ENCODE assay signal across 1 cellular context in the genomic region with DNA sequence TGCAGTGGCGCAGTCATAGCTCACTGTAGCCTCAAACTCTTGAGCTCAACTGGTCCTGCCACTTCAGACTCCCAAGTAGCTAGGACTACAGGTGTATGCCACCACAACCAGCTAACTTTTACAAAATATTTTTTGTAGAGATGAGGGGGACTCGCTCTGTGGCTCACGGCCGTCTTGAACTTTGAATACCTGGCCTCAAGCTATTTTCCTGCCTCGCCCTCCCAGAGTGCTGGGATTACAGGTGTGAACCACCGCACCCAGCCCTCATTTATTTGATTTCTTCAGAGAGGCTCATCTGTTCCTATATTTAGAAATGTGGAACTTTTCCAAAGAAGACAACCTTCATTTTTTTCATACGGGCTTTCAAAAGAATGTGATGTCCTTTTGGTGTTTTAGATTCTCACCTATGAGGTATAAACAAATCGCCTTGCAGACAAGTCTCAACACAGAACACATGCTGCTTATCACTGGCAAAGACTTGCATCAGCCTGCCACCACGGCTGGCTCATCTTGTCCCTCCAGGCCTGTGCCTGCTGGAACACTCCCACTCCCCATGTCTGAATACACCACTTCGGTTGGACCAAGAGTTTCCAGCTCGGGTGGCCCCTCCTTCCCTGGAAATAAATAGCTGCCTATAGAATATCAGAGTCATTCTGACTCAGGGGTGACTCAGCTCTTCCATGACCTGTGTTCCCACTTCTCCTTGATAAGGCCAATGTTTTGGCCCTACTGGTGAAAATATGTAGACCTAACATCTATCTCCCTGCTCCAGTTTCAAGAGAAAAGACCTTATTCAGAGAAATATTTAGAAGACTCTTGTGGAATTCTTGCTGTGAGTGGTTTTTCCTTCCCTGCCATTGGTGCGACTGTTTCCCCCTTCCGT.
A peak's percentile ranks its signal among the peaks of the same experiment; 100 is the strongest.
TF ChIP-seq lines count a peak whose summit lies in the region.

No MANE protein-coding gene starts in this region.

TF ChIP-seq in K562, 482 proteins besides CTCF, POLR2A, EP300 and RAD21 (continued from another document and continues in another):
- peak in 1 of 2 experiments; percentile 61; a peak in 1 of 4 replicates for TF ChIP-seq FOXA3 (CRISPR knock-in tag; conservative IDR thresholded peaks at IDR 0.05 in 1 of 2, IDR thresholded peaks at IDR 0.05 in 1 of 2)
- no peak for TF ChIP-seq SUPT5H (IDR thresholded peaks at IDR 0.05)
- peak; percentile 92 for TF ChIP-seq TEAD4 (IDR thresholded peaks at IDR 0.05; ENCODE audit: low read length)
- no peak for TF ChIP-seq TEAD4 (CRISPR knock-in tag; IDR thresholded peaks at IDR 0.05; ENCODE audit: borderline replicate concordance)
- TF ChIP-seq, protein P1, sequence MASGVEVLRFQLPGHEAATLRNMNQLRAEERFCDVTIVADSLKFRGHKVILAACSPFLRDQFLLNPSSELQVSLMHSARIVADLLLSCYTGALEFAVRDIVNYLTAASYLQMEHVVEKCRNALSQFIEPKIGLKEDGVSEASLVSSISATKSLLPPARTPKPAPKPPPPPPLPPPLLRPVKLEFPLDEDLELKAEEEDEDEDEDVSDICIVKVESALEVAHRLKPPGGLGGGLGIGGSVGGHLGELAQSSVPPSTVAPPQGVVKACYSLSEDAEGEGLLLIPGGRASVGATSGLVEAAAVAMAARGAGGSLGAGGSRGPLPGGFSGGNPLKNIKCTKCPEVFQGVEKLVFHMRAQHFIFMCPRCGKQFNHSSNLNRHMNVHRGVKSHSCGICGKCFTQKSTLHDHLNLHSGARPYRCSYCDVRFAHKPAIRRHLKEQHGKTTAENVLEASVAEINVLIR (CRISPR knock-in tag; IDR thresholded peaks at IDR 0.05), result peak; percentile 62
- peak; percentile 14; the same call in 1 of the 2 replicates for TF ChIP-seq ERF (CRISPR knock-in tag; IDR thresholded peaks at IDR 0.05)
- 0 out of 2 replicates have a peak, but pooled peaks have one; percentile 67 for TF ChIP-seq GTF2F1 (IDR thresholded peaks at IDR 0.05; ENCODE audit: low read depth, low read length)
- peak; percentile 58; the same call in 1 of the 2 replicates for TF ChIP-seq BCL6 (CRISPR knock-in tag; IDR thresholded peaks at IDR 0.05)
- peak; percentile 87 to 90 for TF ChIP-seq TBL1XR1 (IDR thresholded peaks at IDR 0.05; ENCODE audit: low read length in 2 of 2)
- TF ChIP-seq SAFB (IDR thresholded peaks at IDR 0.05; ENCODE audit: borderline replicate concordance, low read depth, low read length), result no peak
- TF ChIP-seq, protein P2, sequence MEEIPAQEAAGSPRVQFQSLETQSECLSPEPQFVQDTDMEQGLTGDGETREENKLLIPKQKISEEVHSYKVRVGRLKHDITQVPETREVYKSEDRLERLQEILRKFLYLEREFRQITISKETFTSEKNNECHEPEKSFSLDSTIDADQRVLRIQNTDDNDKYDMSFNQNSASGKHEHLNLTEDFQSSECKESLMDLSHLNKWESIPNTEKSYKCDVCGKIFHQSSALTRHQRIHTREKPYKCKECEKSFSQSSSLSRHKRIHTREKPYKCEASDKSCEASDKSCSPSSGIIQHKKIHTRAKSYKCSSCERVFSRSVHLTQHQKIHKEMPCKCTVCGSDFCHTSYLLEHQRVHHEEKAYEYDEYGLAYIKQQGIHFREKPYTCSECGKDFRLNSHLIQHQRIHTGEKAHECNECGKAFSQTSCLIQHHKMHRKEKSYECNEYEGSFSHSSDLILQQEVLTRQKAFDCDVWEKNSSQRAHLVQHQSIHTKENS (CRISPR knock-in tag; IDR thresholded peaks at IDR 0.05), result no peak
- TF ChIP-seq PHF21A (IDR thresholded peaks at IDR 0.05; ENCODE audit: borderline replicate concordance, low read depth), result no peak
- peak; percentile 100 for TF ChIP-seq FOSL1 (tag; conservative IDR thresholded peaks at IDR 0.05)
- TF ChIP-seq HDGF (IDR thresholded peaks at IDR 0.05), result no peak
- TF ChIP-seq NELFE (IDR thresholded peaks at IDR 0.05; ENCODE audit: insufficient read depth, insufficient read length), result no peak
- no peak for TF ChIP-seq TCFL5 (CRISPR knock-in tag; conservative IDR thresholded peaks at IDR 0.05)
- peak; percentile 67; the same call in 1 of the 2 replicates for TF ChIP-seq PYGO2 (tag; IDR thresholded peaks at IDR 0.05)
- TF ChIP-seq KAT8 (IDR thresholded peaks at IDR 0.05; ENCODE audit: low read depth), result no peak
- TF ChIP-seq, protein P3, sequence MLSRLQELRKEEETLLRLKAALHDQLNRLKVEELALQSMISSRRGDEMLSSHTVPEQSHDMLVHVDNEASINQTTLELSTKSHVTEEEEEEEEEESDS (CRISPR knock-in tag; IDR thresholded peaks at IDR 0.05), result no peak
- no peak; the same call in 1 of the 2 replicates for TF ChIP-seq ZNF436 (CRISPR knock-in tag; IDR thresholded peaks at IDR 0.05)
- peak; percentile 63; the same call in 1 of the 2 replicates for TF ChIP-seq ZFP1 (CRISPR knock-in tag; IDR thresholded peaks at IDR 0.05)
- TF ChIP-seq, protein P4, sequence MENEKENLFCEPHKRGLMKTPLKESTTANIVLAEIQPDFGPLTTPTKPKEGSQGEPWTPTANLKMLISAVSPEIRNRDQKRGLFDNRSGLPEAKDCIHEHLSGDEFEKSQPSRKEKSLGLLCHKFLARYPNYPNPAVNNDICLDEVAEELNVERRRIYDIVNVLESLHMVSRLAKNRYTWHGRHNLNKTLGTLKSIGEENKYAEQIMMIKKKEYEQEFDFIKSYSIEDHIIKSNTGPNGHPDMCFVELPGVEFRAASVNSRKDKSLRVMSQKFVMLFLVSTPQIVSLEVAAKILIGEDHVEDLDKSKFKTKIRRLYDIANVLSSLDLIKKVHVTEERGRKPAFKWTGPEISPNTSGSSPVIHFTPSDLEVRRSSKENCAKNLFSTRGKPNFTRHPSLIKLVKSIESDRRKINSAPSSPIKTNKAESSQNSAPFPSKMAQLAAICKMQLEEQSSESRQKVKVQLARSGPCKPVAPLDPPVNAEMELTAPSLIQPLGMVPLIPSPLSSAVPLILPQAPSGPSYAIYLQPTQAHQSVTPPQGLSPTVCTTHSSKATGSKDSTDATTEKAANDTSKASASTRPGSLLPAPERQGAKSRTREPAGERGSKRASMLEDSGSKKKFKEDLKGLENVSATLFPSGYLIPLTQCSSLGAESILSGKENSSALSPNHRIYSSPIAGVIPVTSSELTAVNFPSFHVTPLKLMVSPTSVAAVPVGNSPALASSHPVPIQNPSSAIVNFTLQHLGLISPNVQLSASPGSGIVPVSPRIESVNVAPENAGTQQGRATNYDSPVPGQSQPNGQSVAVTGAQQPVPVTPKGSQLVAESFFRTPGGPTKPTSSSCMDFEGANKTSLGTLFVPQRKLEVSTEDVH (IDR thresholded peaks at IDR 0.05; ENCODE audit: low read depth, partially characterized antibody), result no peak
- no peak for TF ChIP-seq STAT5B (CRISPR knock-in tag; IDR thresholded peaks at IDR 0.05)
- no peak for TF ChIP-seq NONO (IDR thresholded peaks at IDR 0.05; ENCODE audit: low read depth in 2 of 2, low read length in 1 of 2)
- TF ChIP-seq, protein P5, sequence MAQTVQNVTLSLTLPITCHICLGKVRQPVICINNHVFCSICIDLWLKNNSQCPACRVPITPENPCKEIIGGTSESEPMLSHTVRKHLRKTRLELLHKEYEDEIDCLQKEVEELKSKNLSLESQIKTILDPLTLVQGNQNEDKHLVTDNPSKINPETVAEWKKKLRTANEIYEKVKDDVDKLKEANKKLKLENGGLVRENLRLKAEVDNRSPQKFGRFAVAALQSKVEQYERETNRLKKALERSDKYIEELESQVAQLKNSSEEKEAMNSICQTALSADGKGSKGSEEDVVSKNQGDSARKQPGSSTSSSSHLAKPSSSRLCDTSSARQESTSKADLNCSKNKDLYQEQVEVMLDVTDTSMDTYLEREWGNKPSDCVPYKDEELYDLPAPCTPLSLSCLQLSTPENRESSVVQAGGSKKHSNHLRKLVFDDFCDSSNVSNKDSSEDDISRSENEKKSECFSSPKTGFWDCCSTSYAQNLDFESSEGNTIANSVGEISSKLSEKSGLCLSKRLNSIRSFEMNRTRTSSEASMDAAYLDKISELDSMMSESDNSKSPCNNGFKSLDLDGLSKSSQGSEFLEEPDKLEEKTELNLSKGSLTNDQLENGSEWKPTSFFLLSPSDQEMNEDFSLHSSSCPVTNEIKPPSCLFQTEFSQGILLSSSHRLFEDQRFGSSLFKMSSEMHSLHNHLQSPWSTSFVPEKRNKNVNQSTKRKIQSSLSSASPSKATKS (CRISPR knock-in tag; IDR thresholded peaks at IDR 0.05), result peak; percentile 81; the same call in 1 of the 2 replicates
- TF ChIP-seq ELF1 (tag; IDR thresholded peaks at IDR 0.05), result no peak
- peak; percentile 100 for TF ChIP-seq JUN (IDR thresholded peaks at IDR 0.05; ENCODE audit: borderline replicate concordance, low read depth, low read length)
- TF ChIP-seq JUN (CRISPR knock-in tag; IDR thresholded peaks at IDR 0.05; ENCODE audit: borderline replicate concordance), result peak; percentile 95; the same call in 1 of the 2 replicates
- TF ChIP-seq DNMT1 (IDR thresholded peaks at IDR 0.05), result no peak
- no peak for TF ChIP-seq ZNF212 (CRISPR knock-in tag; IDR thresholded peaks at IDR 0.05)
- TF ChIP-seq ZNF165 (CRISPR knock-in tag; IDR thresholded peaks at IDR 0.05; ENCODE audit: borderline replicate concordance), result 0 out of 2 replicates have a peak, but pooled peaks have one; percentile 65
- TF ChIP-seq, protein P6, sequence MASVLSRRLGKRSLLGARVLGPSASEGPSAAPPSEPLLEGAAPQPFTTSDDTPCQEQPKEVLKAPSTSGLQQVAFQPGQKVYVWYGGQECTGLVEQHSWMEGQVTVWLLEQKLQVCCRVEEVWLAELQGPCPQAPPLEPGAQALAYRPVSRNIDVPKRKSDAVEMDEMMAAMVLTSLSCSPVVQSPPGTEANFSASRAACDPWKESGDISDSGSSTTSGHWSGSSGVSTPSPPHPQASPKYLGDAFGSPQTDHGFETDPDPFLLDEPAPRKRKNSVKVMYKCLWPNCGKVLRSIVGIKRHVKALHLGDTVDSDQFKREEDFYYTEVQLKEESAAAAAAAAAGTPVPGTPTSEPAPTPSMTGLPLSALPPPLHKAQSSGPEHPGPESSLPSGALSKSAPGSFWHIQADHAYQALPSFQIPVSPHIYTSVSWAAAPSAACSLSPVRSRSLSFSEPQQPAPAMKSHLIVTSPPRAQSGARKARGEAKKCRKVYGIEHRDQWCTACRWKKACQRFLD (CRISPR knock-in tag; IDR thresholded peaks at IDR 0.05), result no peak
- TF ChIP-seq SMARCC2 (IDR thresholded peaks at IDR 0.05; ENCODE audit: low read depth), result no peak
- peak; percentile 94 for TF ChIP-seq JUNB (CRISPR knock-in tag; conservative IDR thresholded peaks at IDR 0.05)
- no peak for TF ChIP-seq FUS (optimal IDR thresholded peaks at IDR 0.05; ENCODE audit: low read depth, low read length)
- TF ChIP-seq ZNF785 (CRISPR knock-in tag; IDR thresholded peaks at IDR 0.05), result no peak
- TF ChIP-seq RFX7 (CRISPR knock-in tag; IDR thresholded peaks at IDR 0.05), result 0 out of 2 replicates have a peak, but pooled peaks have one; percentile 43
- TF ChIP-seq ZNF507 (tag; conservative IDR thresholded peaks at IDR 0.05), result 0 out of 2 replicates have a peak, but pooled peaks have one; percentile 10
- TF ChIP-seq, protein P7, sequence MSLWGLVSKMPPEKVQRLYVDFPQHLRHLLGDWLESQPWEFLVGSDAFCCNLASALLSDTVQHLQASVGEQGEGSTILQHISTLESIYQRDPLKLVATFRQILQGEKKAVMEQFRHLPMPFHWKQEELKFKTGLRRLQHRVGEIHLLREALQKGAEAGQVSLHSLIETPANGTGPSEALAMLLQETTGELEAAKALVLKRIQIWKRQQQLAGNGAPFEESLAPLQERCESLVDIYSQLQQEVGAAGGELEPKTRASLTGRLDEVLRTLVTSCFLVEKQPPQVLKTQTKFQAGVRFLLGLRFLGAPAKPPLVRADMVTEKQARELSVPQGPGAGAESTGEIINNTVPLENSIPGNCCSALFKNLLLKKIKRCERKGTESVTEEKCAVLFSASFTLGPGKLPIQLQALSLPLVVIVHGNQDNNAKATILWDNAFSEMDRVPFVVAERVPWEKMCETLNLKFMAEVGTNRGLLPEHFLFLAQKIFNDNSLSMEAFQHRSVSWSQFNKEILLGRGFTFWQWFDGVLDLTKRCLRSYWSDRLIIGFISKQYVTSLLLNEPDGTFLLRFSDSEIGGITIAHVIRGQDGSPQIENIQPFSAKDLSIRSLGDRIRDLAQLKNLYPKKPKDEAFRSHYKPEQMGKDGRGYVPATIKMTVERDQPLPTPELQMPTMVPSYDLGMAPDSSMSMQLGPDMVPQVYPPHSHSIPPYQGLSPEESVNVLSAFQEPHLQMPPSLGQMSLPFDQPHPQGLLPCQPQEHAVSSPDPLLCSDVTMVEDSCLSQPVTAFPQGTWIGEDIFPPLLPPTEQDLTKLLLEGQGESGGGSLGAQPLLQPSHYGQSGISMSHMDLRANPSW (CRISPR knock-in tag; IDR thresholded peaks at IDR 0.05), result no peak
- TF ChIP-seq, protein P8, sequence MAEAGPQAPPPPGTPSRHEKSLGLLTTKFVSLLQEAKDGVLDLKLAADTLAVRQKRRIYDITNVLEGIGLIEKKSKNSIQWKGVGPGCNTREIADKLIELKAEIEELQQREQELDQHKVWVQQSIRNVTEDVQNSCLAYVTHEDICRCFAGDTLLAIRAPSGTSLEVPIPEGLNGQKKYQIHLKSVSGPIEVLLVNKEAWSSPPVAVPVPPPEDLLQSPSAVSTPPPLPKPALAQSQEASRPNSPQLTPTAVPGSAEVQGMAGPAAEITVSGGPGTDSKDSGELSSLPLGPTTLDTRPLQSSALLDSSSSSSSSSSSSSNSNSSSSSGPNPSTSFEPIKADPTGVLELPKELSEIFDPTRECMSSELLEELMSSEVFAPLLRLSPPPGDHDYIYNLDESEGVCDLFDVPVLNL (CRISPR knock-in tag; IDR thresholded peaks at IDR 0.05; ENCODE audit: low read depth), result no peak
- no peak for TF ChIP-seq ZNF232 (CRISPR knock-in tag; IDR thresholded peaks at IDR 0.05)
- TF ChIP-seq, protein P9, sequence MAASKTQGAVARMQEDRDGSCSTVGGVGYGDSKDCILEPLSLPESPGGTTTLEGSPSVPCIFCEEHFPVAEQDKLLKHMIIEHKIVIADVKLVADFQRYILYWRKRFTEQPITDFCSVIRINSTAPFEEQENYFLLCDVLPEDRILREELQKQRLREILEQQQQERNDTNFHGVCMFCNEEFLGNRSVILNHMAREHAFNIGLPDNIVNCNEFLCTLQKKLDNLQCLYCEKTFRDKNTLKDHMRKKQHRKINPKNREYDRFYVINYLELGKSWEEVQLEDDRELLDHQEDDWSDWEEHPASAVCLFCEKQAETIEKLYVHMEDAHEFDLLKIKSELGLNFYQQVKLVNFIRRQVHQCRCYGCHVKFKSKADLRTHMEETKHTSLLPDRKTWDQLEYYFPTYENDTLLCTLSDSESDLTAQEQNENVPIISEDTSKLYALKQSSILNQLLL (CRISPR knock-in tag; IDR thresholded peaks at IDR 0.05; ENCODE audit: borderline replicate concordance), result no peak
- TF ChIP-seq ZNF79 (CRISPR knock-in tag; IDR thresholded peaks at IDR 0.05; ENCODE audit: low read depth), result peak; percentile 23; the same call in 1 of the 2 replicates
- TF ChIP-seq ZNF408 (CRISPR knock-in tag; IDR thresholded peaks at IDR 0.05; ENCODE audit: low read depth), result no peak
- no peak for TF ChIP-seq CSDE1 (IDR thresholded peaks at IDR 0.05)
- peak; percentile 63; the same call in 1 of the 2 replicates for TF ChIP-seq FOXP1 (CRISPR knock-in tag; IDR thresholded peaks at IDR 0.05)
- peak; percentile 87; the same call in 1 of the 2 replicates for TF ChIP-seq CAMTA2 (CRISPR knock-in tag; conservative IDR thresholded peaks at IDR 0.05)
- TF ChIP-seq ZNF124 (CRISPR knock-in tag; IDR thresholded peaks at IDR 0.05), result no peak
- TF ChIP-seq ZNF696 (CRISPR knock-in tag; conservative IDR thresholded peaks at IDR 0.05), result no peak
